ENCODE assay signal across 20 cellular contexts in genomic region chr11:126058090-126058489, GRCh38.
"Had no signal": no experiment of that assay in that cellular context is flagged by ENCODE, and none has a peak within 500 bp of the region (broad histone marks: within the 10 kb centered on the region; RNA-seq: fewer than 3 reads in every experiment).

No MANE protein-coding gene starts in this region.

- H3K27ac Mint-ChIP-seq: activated CD4-positive, alpha-beta T cell treated with anti-CD3 and anti-CD28 coated beads, Interleukin-2, amount 10 ng/mL, durations not matched to agents 24 days and 14 days; activated naive CD4-positive, alpha-beta T cell treated with anti-CD3 and anti-CD28 coated beads, Interleukin-2, amount 50 U/mL, for 72 hours; activated T-helper 2 cell treated with anti-CD3 and anti-CD28 coated beads, Interferon-gamma antibody, Interleukin-2, Interleukin-4, amounts not matched to agents 10 μg/mL and 5 μg/mL and 100 μg/mL, durations not matched to agents 14 hours and 24 hours and 36 hours; dendritic cell treated with granulocyte-macrophage colony-stimulating factor and Interleukin-4, amounts not matched to agents 40 ng/mL and 50 ng/mL, for 4 days; stimulated activated naive CD8-positive, alpha-beta T cell treated with anti-CD3 and anti-CD28 coated beads, Interleukin-15, amount 100 ng/mL, for 72 hours; T-helper 1 cell treated with Interleukin-12 subunit alpha and Interleukin-12 subunit beta and Interleukin-4 antibody, amounts not matched to agents 30 μg/mL and 1 μg/mL, for 36 hours; WTC11 had no signal

- ATAC-seq: activated naive CD4-positive, alpha-beta T cell treated with anti-CD3 and anti-CD28 coated beads, Interleukin-2, amount 50 U/mL, for 72 hours; esophagus mucosa; left lobe of liver; right lobe of liver; stimulated activated naive CD8-positive, alpha-beta T cell treated with anti-CD3 and anti-CD28 coated beads, Interleukin-15, amount 100 ng/mL, for 72 hours; WTC11 had no signal

- H3K9me3 Mint-ChIP-seq: activated CD4-positive, alpha-beta T cell treated with anti-CD3 and anti-CD28 coated beads, Interleukin-2, amount 10 ng/mL, durations not matched to agents 24 days and 14 days; activated naive CD4-positive, alpha-beta T cell treated with anti-CD3 and anti-CD28 coated beads, Interleukin-2, amount 50 U/mL, for 72 hours; activated T-helper 2 cell treated with anti-CD3 and anti-CD28 coated beads, Interferon-gamma antibody, Interleukin-2, Interleukin-4, amounts not matched to agents 10 μg/mL and 5 μg/mL and 100 μg/mL, durations not matched to agents 14 hours and 24 hours and 36 hours; dendritic cell treated with granulocyte-macrophage colony-stimulating factor and Interleukin-4, amounts not matched to agents 40 ng/mL and 50 ng/mL, for 4 days; stimulated activated naive CD8-positive, alpha-beta T cell treated with anti-CD3 and anti-CD28 coated beads, Interleukin-15, amount 100 ng/mL, for 72 hours; T-helper 1 cell treated with Interleukin-12 subunit alpha and Interleukin-12 subunit beta and Interleukin-4 antibody, amounts not matched to agents 30 μg/mL and 1 μg/mL, for 36 hours; WTC11 had no signal

- H3K27me3 ChIP-seq: right lobe of liver, tibial nerve had no signal

- H3K36me3 Mint-ChIP-seq: activated naive CD4-positive, alpha-beta T cell treated with anti-CD3 and anti-CD28 coated beads, Interleukin-2, amount 50 U/mL, for 72 hours; WTC11 had no signal

- DNase-seq: activated CD4-positive, alpha-beta T cell treated with anti-CD3 and anti-CD28 coated beads, Interleukin-2, amount 10 ng/mL, durations not matched to agents 24 days and 14 days; activated CD8-positive, alpha-beta memory T cell treated with anti-CD3 and anti-CD28 coated beads for 24 hours; activated T-cell treated with anti-CD3 and anti-CD28 coated beads for 4 hours; amygdala; brain microvascular endothelial cell; foreskin fibroblast; mammary epithelial cell; posterior cingulate gyrus; right lobe of liver; Right ventricle myocardium superior; stimulated activated CD4-positive, alpha-beta T cell treated with anti-CD3 and anti-CD28 coated beads, Interleukin-4, amount 100 ng/mL, for 1 hour; stimulated activated naive CD8-positive, alpha-beta T cell treated with anti-CD3 and anti-CD28 coated beads, Interleukin-15, amount 100 ng/mL, for 72 hours had no signal

- H3K4me3 Mint-ChIP-seq: activated CD4-positive, alpha-beta T cell treated with anti-CD3 and anti-CD28 coated beads, Interleukin-2, amount 10 ng/mL, durations not matched to agents 24 days and 14 days; dendritic cell treated with granulocyte-macrophage colony-stimulating factor and Interleukin-4, amounts not matched to agents 40 ng/mL and 50 ng/mL, for 4 days; stimulated activated naive CD8-positive, alpha-beta T cell treated with anti-CD3 and anti-CD28 coated beads, Interleukin-15, amount 100 ng/mL, for 72 hours; T-helper 1 cell treated with Interleukin-12 subunit alpha and Interleukin-12 subunit beta and Interleukin-4 antibody, amounts not matched to agents 30 μg/mL and 1 μg/mL, for 36 hours; WTC11 had no signal

- H3K27ac ChIP-seq: brain microvascular endothelial cell, right lobe of liver had no signal

- H3K9me3 ChIP-seq: right lobe of liver, tibial nerve had no signal

- H3K36me3 ChIP-seq: brain microvascular endothelial cell, right lobe of liver, tibial nerve had no signal

- H3K4me3 ChIP-seq: right lobe of liver, tibial nerve had no signal
